8 cellular contexts compared by ENCODE assay signal in genomic region chr11:72103754-72104167, GRCh38. TPM values are rescaled to one million over a fixed set of nuclear protein-coding genes. Genes with fewer than 3 reads are reported as not detected.
DNase-seq lines count a peak whose midpoint lies in the region; ATAC-seq and TF ChIP-seq lines count a peak whose summit lies in the region.

No MANE protein-coding gene starts in this region.

- peak overlapping the region; percentile 79 to 85 for H3K4me3 ChIP-seq in right atrium auricular region
- peak overlapping the region in 2 of 3 experiments; percentile 26 to 41 for H3K4me3 ChIP-seq in mammary epithelial cell (replicated peaks in 1 of 3; ENCODE audit: insufficient read depth in 1 of 3, low read depth in 2 of 3, low read length in 3 of 3)
- H3K4me3 ChIP-seq in mucosa of stomach (ENCODE audit: low read length): peak overlapping the region; percentile 88

- H3K36me3 ChIP-seq in right atrium auricular region (peaks cover 10% of the 10 kb centered on the region), mammary epithelial cell (ENCODE audit: insufficient read depth, low read length) (peaks cover 4% of the 10 kb centered on the region), mucosa of stomach (ENCODE audit: control insufficient read depth, insufficient read depth, low read length) (peaks cover 3% of the 10 kb centered on the region)

- H3K27me3 ChIP-seq in right atrium auricular region: no peaks in the 10 kb centered on the region
- H3K27me3 ChIP-seq in mammary epithelial cell (ENCODE audit: insufficient read depth, low read length): no peaks in the 10 kb centered on the region
- H3K27me3 ChIP-seq in mucosa of stomach (ENCODE audit: control insufficient read depth, insufficient read depth, low read length): no peaks in the 10 kb centered on the region

- dilution Hi-C loops in mammary epithelial cell (cut with HindIII; ENCODE audit: low sequenced_read_pairs): no loop called here

- TSS peak; percentile 82 for BruUV-seq in mammary epithelial cell (replicated peaks; lab: Mats Ljungman, UMichigan)

- H2AFZ ChIP-seq in mammary epithelial cell (ENCODE audit: low read depth, low read length): peak overlapping the region; percentile 95

- ATAC-seq in left ventricle myocardium superior (no peak), HG03342 (IDR thresholded peaks at IDR 0.05; ENCODE audit: unreplicated experiment) (no peak), esophagus mucosa (no peak)

- peaks cover 43% of the 10 kb centered on the region for H3K79me2 ChIP-seq in mammary epithelial cell (ENCODE audit: insufficient read depth, low read length)

- peak overlapping the region; percentile 38 for H3K9ac ChIP-seq in mammary epithelial cell (ENCODE audit: insufficient read depth, low read length)
- peak overlapping the region; percentile 69 for H3K9ac ChIP-seq in mucosa of stomach (ENCODE audit: low read length)

- in situ Hi-C loops in mammary epithelial cell (cut with MboI; ENCODE audit: low sequenced_read_pairs in 2 of 2): no loop called here

- peak overlapping the region; percentile 92 to 94 for H3K27ac ChIP-seq in right atrium auricular region
- H3K27ac ChIP-seq in mammary epithelial cell (ENCODE audit: insufficient read depth, low read depth, low read length): peak overlapping the region; percentile 41

- H3K4me2 ChIP-seq in mammary epithelial cell (ENCODE audit: insufficient read depth, low read depth, low read length): peak overlapping the region; percentile 68

- H3K4me1 ChIP-seq in right atrium auricular region: peaks cover 0 to 42% of the 10 kb centered on the region in 2 donors
- peaks cover 31% of the 10 kb centered on the region for H3K4me1 ChIP-seq in mammary epithelial cell (ENCODE audit: insufficient read depth, low read length)
- peaks cover 22% of the 10 kb centered on the region for H3K4me1 ChIP-seq in mucosa of stomach (ENCODE audit: control insufficient read depth, insufficient read depth, low read length)

- WGBS in mammary epithelial cell (ENCODE audit: low coverage, missing lambda C conversion rate): 97% methylated on average over 10 of the region's 11 CpGs

- DNase-seq in right atrium auricular region (ENCODE audit: low spot score): no peak
- DNase-seq in left ventricle myocardium superior: no peak
- DNase-seq in mammary epithelial cell: no peak
- no peak for DNase-seq in head of caudate nucleus
- no peak for DNase-seq in SK-N-DZ (ENCODE audit: low spot score)

- H3K9me3 ChIP-seq in right atrium auricular region: no peaks in the 10 kb centered on the region
- no peaks in the 10 kb centered on the region for H3K9me3 ChIP-seq in mammary epithelial cell (replicated peaks; ENCODE audit: insufficient read depth, low read length)
- no peaks in the 10 kb centered on the region for H3K9me3 ChIP-seq in mucosa of stomach (ENCODE audit: control insufficient read depth, low read length)

- intact Hi-C loops in left ventricle myocardium superior (cut with micrococcal nuclease) (no loop called here), mammary epithelial cell (cut with micrococcal nuclease) (loop anchor here (1.0 to 5.0 kb wide), 6 partner anchors 9 to 119 kb away; partner anchors contain the start of genes ANAPC15, INPPL1, LRRC51 and NUMA1), head of caudate nucleus (cut with DNase I) (loop anchor here (1.0 to 2.0 kb wide), 2 partner anchors 9 to 23 kb away; partner anchors contain the start of genes ANAPC15, LRRC51 and NUMA1)

- H4K20me1 ChIP-seq in mammary epithelial cell (ENCODE audit: insufficient read depth, low read length): no peaks in the 10 kb centered on the region

- TF ChIP-seq CTCF in right atrium auricular region (IDR thresholded peaks at IDR 0.05): no peak
- no peak for TF ChIP-seq CTCF in mammary epithelial cell (conservative IDR thresholded peaks at IDR 0.05 in 1 of 2, IDR thresholded peaks at IDR 0.05 in 1 of 2; ENCODE audit: extremely low read depth in 1 of 2, insufficient read depth in 1 of 2, low read depth in 1 of 2, low read length in 2 of 2)

- CTCF ChIA-PET in mammary epithelial cell (lab: Charles Lee; ENCODE audit: low non-redundant PET): no interaction called here

RNA-seq across cellular contexts. Expression of gene LAMTOR1, which starts 0.7 kb away (rescaled TPM):
- 100 to 1,000 TPM; 103 to 117 TPM for total RNA-seq in right atrium auricular region
- total RNA-seq in left ventricle myocardium superior: 75.6 TPM
- total RNA-seq in mammary epithelial cell: 100 to 1,000 TPM; 105 to 183 TPM
- polyA plus RNA-seq in mammary epithelial cell: 175 TPM
- polyA minus RNA-seq in mammary epithelial cell: 96.7 TPM
- 81.0 TPM for total RNA-seq in esophagus mucosa
- 76.1 and 80.5 TPM in 2 replicates for polyA plus RNA-seq in SK-N-DZ (2014; cell fraction: cytosol; rRNA removed)
- 28.6 and 49.4 TPM in 2 replicates for polyA plus RNA-seq in SK-N-DZ (2014; cell fraction: nucleus; rRNA removed)

RNA-seq across cellular contexts. Expression of gene TOMT, which starts 2.0 kb away (rescaled TPM):
- total RNA-seq in right atrium auricular region: not detected
- not detected for total RNA-seq in left ventricle myocardium superior
- total RNA-seq in mammary epithelial cell: under 1 TPM in 1 of 2 donors, not detected in 1; 0.17 TPM
- polyA plus RNA-seq in mammary epithelial cell: not detected
- not detected for polyA minus RNA-seq in mammary epithelial cell
- total RNA-seq in esophagus mucosa: not detected
- polyA plus RNA-seq in SK-N-DZ (2014; cell fraction: cytosol; rRNA removed): 0.18 TPM in 1 of 2 replicates, not detected in the other
- polyA plus RNA-seq in SK-N-DZ (2014; cell fraction: nucleus; rRNA removed): 0.47 TPM in 1 of 2 replicates, not detected in the other

RNA-seq across cellular contexts. Expression of gene ANAPC15, which starts 8.7 kb away (rescaled TPM):
- total RNA-seq in right atrium auricular region (10 to 100 TPM; 26.4 to 30.0 TPM), left ventricle myocardium superior (51.7 TPM), mammary epithelial cell (10 to 100 TPM; 21.7 to 64.8 TPM), esophagus mucosa (46.0 TPM)
- 92.2 TPM for polyA plus RNA-seq in mammary epithelial cell
- polyA minus RNA-seq in mammary epithelial cell: 17.7 TPM
- polyA plus RNA-seq in SK-N-DZ (2014; cell fraction: cytosol; rRNA removed): 67.5 and 75.5 TPM in 2 replicates
- 33.2 and 41.3 TPM in 2 replicates for polyA plus RNA-seq in SK-N-DZ (2014; cell fraction: nucleus; rRNA removed)

RNA-seq across cellular contexts. Expression of gene LRRC51, which starts 23.1 kb away (rescaled TPM):
- total RNA-seq in right atrium auricular region: 1 to 10 TPM; 4.0 to 7.6 TPM
- total RNA-seq in left ventricle myocardium superior: 5.4 TPM
- 10 to 100 TPM in 1 of 2 donors, 1 to 10 TPM in 1; 4.3 to 10.3 TPM for total RNA-seq in mammary epithelial cell
- polyA plus RNA-seq in mammary epithelial cell: 9.0 TPM
- polyA minus RNA-seq in mammary epithelial cell: 2.7 TPM
- total RNA-seq in esophagus mucosa: 5.5 TPM
- polyA plus RNA-seq in SK-N-DZ (2014; cell fraction: cytosol; rRNA removed): 15.5 and 17.4 TPM in 2 replicates
- 11.1 and 12.0 TPM in 2 replicates for polyA plus RNA-seq in SK-N-DZ (2014; cell fraction: nucleus; rRNA removed)

RNA-seq across cellular contexts. Expression of gene NUMA1, which starts 23.4 kb away (rescaled TPM):
- total RNA-seq in right atrium auricular region (100 to 1,000 TPM; 102 to 130 TPM), left ventricle myocardium superior (85.7 TPM), mammary epithelial cell (100 to 1,000 TPM; 126 to 175 TPM), esophagus mucosa (117 TPM)
- 74.4 TPM for polyA plus RNA-seq in mammary epithelial cell
- 264 TPM for polyA minus RNA-seq in mammary epithelial cell
- 179 and 200 TPM in 2 replicates for polyA plus RNA-seq in SK-N-DZ (2014; cell fraction: cytosol; rRNA removed)
- 399 and 537 TPM in 2 replicates for polyA plus RNA-seq in SK-N-DZ (2014; cell fraction: nucleus; rRNA removed)

Comparison
In these comparisons a context has a peak if more than half of its experiments do, and no peak if none do; other contexts are left out.
1. H3K4me3 ChIP-seq: peak in every context shown above with its lines; median percentile 88 in mucosa of stomach; 82 in right atrium auricular region; 34 in mammary epithelial cell.